Comparison of ENCODE assay signal across 30 cellular contexts in the genomic region with DNA sequence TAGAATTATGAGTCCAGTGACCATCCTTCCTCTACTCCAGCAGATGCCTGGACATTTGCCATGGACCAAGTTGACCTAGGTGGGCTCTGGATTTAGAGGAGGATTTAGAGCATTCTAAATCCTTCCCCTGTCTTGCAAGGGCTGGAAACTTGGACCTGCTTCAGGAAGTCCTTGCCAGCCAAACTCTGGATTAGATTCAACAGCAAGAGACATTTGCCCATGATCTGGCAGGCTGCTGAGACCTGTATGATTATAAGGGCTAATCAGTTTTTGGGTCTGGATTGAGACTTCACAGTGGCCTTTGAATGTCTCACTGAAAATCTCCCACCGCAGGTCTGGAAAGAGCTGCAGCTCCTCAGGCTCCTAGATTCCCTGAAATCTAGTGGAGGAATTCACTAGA. TPM values are rescaled to one million over a fixed set of nuclear protein-coding genes. Genes with fewer than 3 reads are reported as not detected.
"Had no signal": no experiment of that assay in that cellular context is flagged by ENCODE, and none has a peak within 500 bp of the region (broad histone marks: within the 10 kb centered on the region; RNA-seq: fewer than 3 reads in every experiment).

No MANE protein-coding gene starts in this region.

- H3K4me1 Mint-ChIP-seq: activated CD4-positive, alpha-beta memory T cell treated with anti-CD3 and anti-CD28 coated beads, Interleukin-2, amount 10 ng/mL, durations not matched to agents 7 days and 5 days; activated CD4-positive, alpha-beta T cell treated with anti-CD3 and anti-CD28 coated beads for 36 hours; activated naive CD4-positive, alpha-beta T cell treated with anti-CD3 and anti-CD28 coated beads, Interleukin-2, amount 50 U/mL, for 24 hours; activated T-helper 17 cell treated with anti-CD3 and anti-CD28 coated beads, Interleukin-2, amount 50 U/mL, for 72 hours; central memory CD8-positive, alpha-beta T cell; T-cell had no signal

- H3K9me3 ChIP-seq: body of pancreas, MG63, Peyer's patch had no signal

- ATAC-seq: activated CD4-positive, alpha-beta T cell treated with anti-CD3 and anti-CD28 coated beads for 36 hours; activated T-helper 17 cell treated with anti-CD3 and anti-CD28 coated beads, Interleukin-2, amount 50 U/mL, for 72 hours; body of pancreas; T-cell had no signal

- H3K27ac ChIP-seq: body of pancreas, Peyer's patch, RWPE1 had no signal

- H3K36me3 ChIP-seq: MG63, Peyer's patch had no signal

- DNase-seq: activated CD4-positive, alpha-beta memory T cell treated with anti-CD3 and anti-CD28 coated beads, Interleukin-2, amount 10 ng/mL, durations not matched to agents 7 days and 5 days; activated CD4-positive, alpha-beta T cell treated with anti-CD3 and anti-CD28 coated beads for 36 hours; activated CD4-positive, alpha-beta T cell treated with anti-CD3 and anti-CD28 coated beads, Interleukin-2, amount 50 U/mL, for 1 hour; activated gamma-delta T cell; activated T-cell treated with anti-CD3 and anti-CD28 coated beads for 4 hours; activated T-cell treated with anti-CD3 and anti-CD28 coated beads, Interleukin-2, amount 50 U/mL, for 48 hours; aorta; MG63; MV-4-11; NCI-H1092 treated with DMSO at 0.1 percent for 48 hours; NCI-H1417 treated with DMSO at 0.1 percent for 48 hours; NCI-H1694; NCI-H2029; NCI-H2107; NCI-H345; NCI-H524; NK-92 treated with Interleukin-12 subunit alpha and Interleukin-12 subunit beta, amount 100 ng/mL, for 24 hours; Peyer's patch; SHP77 treated with DMSO at 0.1 percent for 48 hours; T-cell; T-helper 2 cell; T1000 had no signal

- H3K4me1 ChIP-seq: Peyer's patch had no signal

- H3K27me3 ChIP-seq: body of pancreas, MG63, Peyer's patch had no signal

- H3K9me3 Mint-ChIP-seq: activated naive CD4-positive, alpha-beta T cell treated with anti-CD3 and anti-CD28 coated beads, Interleukin-2, amount 50 U/mL, for 24 hours; T-cell had no signal

- H3K27me3 Mint-ChIP-seq: activated CD4-positive, alpha-beta memory T cell treated with anti-CD3 and anti-CD28 coated beads, Interleukin-2, amount 10 ng/mL, durations not matched to agents 7 days and 5 days; activated CD4-positive, alpha-beta T cell treated with anti-CD3 and anti-CD28 coated beads for 36 hours; activated naive CD4-positive, alpha-beta T cell treated with anti-CD3 and anti-CD28 coated beads, Interleukin-2, amount 50 U/mL, for 24 hours; activated T-helper 17 cell treated with anti-CD3 and anti-CD28 coated beads, Interleukin-2, amount 50 U/mL, for 72 hours; central memory CD8-positive, alpha-beta T cell; T-cell had no signal

- H3K4me3 Mint-ChIP-seq: activated CD4-positive, alpha-beta memory T cell treated with anti-CD3 and anti-CD28 coated beads, Interleukin-2, amount 10 ng/mL, durations not matched to agents 7 days and 5 days; activated CD4-positive, alpha-beta T cell treated with anti-CD3 and anti-CD28 coated beads for 36 hours; activated naive CD4-positive, alpha-beta T cell treated with anti-CD3 and anti-CD28 coated beads, Interleukin-2, amount 50 U/mL, for 24 hours; activated T-helper 17 cell treated with anti-CD3 and anti-CD28 coated beads, Interleukin-2, amount 50 U/mL, for 72 hours; central memory CD8-positive, alpha-beta T cell; T-cell had no signal

- H3K36me3 Mint-ChIP-seq: activated naive CD4-positive, alpha-beta T cell treated with anti-CD3 and anti-CD28 coated beads, Interleukin-2, amount 50 U/mL, for 24 hours; T-cell had no signal

- H3K27ac Mint-ChIP-seq: activated CD4-positive, alpha-beta memory T cell treated with anti-CD3 and anti-CD28 coated beads, Interleukin-2, amount 10 ng/mL, durations not matched to agents 7 days and 5 days; activated CD4-positive, alpha-beta T cell treated with anti-CD3 and anti-CD28 coated beads for 36 hours; activated naive CD4-positive, alpha-beta T cell treated with anti-CD3 and anti-CD28 coated beads, Interleukin-2, amount 50 U/mL, for 24 hours; activated T-helper 17 cell treated with anti-CD3 and anti-CD28 coated beads, Interleukin-2, amount 50 U/mL, for 72 hours; T-cell had no signal

- H3K4me3 ChIP-seq: body of pancreas, MG63, Peyer's patch had no signal

RNA-seq across cellular contexts. Expression of a gene that starts 13.1 kb away (rescaled TPM):
- total RNA-seq: activated CD4-positive, alpha-beta memory T cell treated with anti-CD3 and anti-CD28 coated beads, Interleukin-2, amount 10 ng/mL, durations not matched to agents 7 days and 5 days; activated CD4-positive, alpha-beta T cell treated with anti-CD3 and anti-CD28 coated beads for 36 hours; activated CD8-positive, alpha-beta memory T cell treated with anti-CD3 and anti-CD28 coated beads for 36 hours; activated T-helper 17 cell treated with anti-CD3 and anti-CD28 coated beads, Interleukin-2, amount 50 U/mL, for 72 hours; aorta; body of pancreas; bronchial epithelial cell; Peyer's patch; SK-MEL-5; T-cell had no signal
